Comparison of ENCODE assay signal across 13 cellular contexts in the genomic region with DNA sequence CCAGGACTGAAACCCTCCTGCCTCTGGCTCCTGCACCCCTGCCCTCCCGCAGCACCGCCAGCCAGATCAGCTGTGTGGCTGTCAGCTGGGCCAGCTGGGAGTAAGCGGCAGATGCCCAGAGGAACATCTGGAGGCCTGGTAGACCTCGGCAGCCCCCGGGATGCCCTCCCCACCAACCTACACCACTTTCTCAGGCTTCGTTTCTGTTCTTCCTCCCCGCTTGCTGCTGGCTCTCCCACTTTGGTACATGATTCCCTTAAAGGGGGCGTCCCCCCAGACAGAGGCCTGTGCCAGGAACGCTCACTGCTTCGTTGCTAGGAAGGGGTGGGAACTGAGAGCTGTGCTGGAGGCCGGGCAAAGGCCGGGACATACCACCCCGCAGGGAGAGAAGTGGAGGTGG.
"Had no signal": no experiment of that assay in that cellular context is flagged by ENCODE, and none has a peak within 500 bp of the region (broad histone marks: within the 10 kb centered on the region; RNA-seq: fewer than 3 reads in every experiment).

No MANE protein-coding gene starts in this region.

- H3K27ac ChIP-seq: prostate gland, testis, WERI-Rb-1 had no signal

- H3K27ac Mint-ChIP-seq: activated CD4-positive, alpha-beta memory T cell treated with anti-CD3 and anti-CD28 coated beads, Interleukin-2, amount 10 ng/mL, durations not matched to agents 7 days and 5 days; activated CD4-positive, alpha-beta T cell treated with anti-CD3 and anti-CD28 coated beads for 36 hours; mesothelial cell of epicardium had no signal

- H3K9me3 Mint-ChIP-seq: activated CD4-positive, alpha-beta memory T cell treated with anti-CD3 and anti-CD28 coated beads, Interleukin-2, amount 10 ng/mL, durations not matched to agents 7 days and 5 days; mesothelial cell of epicardium had no signal

- H3K4me1 ChIP-seq: prostate gland had no signal

- H3K4me3 ChIP-seq: prostate gland, sigmoid colon, testis had no signal

- ATAC-seq: activated CD4-positive, alpha-beta T cell treated with anti-CD3 and anti-CD28 coated beads for 36 hours; esophagus mucosa had no signal

- H3K36me3 Mint-ChIP-seq: mesothelial cell of epicardium had no signal

- H3K4me1 Mint-ChIP-seq: mesothelial cell of epicardium had no signal

- H3K9me3 ChIP-seq: prostate gland, sigmoid colon, testis had no signal

- DNase-seq: activated CD4-positive, alpha-beta memory T cell treated with anti-CD3 and anti-CD28 coated beads, Interleukin-2, amount 10 ng/mL, durations not matched to agents 7 days and 5 days; activated CD4-positive, alpha-beta T cell treated with anti-CD3 and anti-CD28 coated beads for 36 hours; cerebellar nuclear complex; islet precursor cell; sigmoid colon; stimulated activated CD4-positive, alpha-beta T cell treated with anti-CD3 and anti-CD28 coated beads, Interleukin-12 subunit alpha, Interleukin-12 subunit beta, amount 100 ng/mL, for 4 hours; stimulated activated naive CD4-positive, alpha-beta T cell treated with Interleukin-2 at 50 U/mL for 16 hours; T-helper 1 cell; testis; WERI-Rb-1 had no signal

- H3K4me3 Mint-ChIP-seq: activated CD4-positive, alpha-beta memory T cell treated with anti-CD3 and anti-CD28 coated beads, Interleukin-2, amount 10 ng/mL, durations not matched to agents 7 days and 5 days; activated CD4-positive, alpha-beta T cell treated with anti-CD3 and anti-CD28 coated beads for 36 hours; mesothelial cell of epicardium had no signal

- H3K27me3 ChIP-seq: sigmoid colon, testis had no signal

- H3K27me3 Mint-ChIP-seq: activated CD4-positive, alpha-beta memory T cell treated with anti-CD3 and anti-CD28 coated beads, Interleukin-2, amount 10 ng/mL, durations not matched to agents 7 days and 5 days; activated CD4-positive, alpha-beta T cell treated with anti-CD3 and anti-CD28 coated beads for 36 hours had no signal
